ENCODE assay signal across 1 cellular context in the genomic region with DNA sequence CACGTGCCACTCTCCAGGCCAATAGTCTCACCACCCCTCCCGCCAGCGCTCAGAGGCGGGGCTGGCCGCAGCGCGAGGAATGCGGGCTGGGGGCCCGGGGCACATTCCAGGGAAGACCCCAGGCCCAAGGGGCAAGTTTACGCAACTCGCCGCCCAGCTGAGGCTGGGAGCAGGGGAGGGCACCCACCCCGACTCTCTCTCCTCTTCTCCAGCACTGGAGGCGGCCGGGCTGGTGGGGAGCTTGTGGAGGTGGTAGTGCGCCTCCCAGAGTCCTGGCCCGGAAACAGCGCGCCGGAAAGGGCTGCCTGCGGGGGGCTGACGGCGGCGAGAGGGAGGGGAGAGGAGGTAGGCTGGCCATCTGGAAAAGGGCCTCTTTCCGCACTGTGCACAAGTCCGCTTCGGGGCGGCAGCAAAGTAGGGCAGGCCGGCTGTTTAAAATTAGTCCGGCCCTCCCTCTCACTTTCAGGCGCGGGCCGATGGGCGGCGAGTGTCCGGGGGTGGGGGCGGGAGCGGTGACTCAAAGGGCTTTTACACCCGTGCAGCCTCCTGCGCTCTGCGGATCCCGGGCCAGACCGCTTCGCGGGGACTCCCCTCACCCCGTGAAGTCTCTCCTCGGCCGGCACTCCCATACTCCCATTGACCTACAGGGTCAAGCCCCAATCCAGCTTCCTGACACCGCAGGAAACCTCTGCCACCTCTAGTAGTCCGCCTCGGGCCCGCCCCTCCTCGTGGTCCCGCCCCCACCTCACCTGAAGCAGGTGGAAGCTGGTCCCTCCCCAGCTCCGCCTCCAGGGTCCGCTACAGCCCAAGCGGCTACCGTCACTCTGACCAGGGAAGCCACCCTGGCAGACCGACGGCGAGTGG.
TF ChIP-seq lines count a peak whose summit lies in the region.

No MANE protein-coding gene starts in this region.

TF ChIP-seq in HepG2, 621 proteins besides CTCF, POLR2A, EP300 and RAD21 (continued from another document and continues in another):
- TF ChIP-seq UBTF (CRISPR knock-in tag; IDR thresholded peaks at IDR 0.05) (peak; percentile 91), HMGA1 (CRISPR knock-in tag; conservative IDR thresholded peaks at IDR 0.05) (no peak), ATRX (CRISPR knock-in tag; IDR thresholded peaks at IDR 0.05; ENCODE audit: borderline replicate concordance) (no peak), FOXJ3 (CRISPR knock-in tag; IDR thresholded peaks at IDR 0.05; ENCODE audit: borderline replicate concordance) (peak; percentile 85; the same call in 1 of the 2 replicates), CREB1 (IDR thresholded peaks at IDR 0.05) (no peak), CREB1 (CRISPR knock-in tag; IDR thresholded peaks at IDR 0.05) (no peak; the same call in 1 of the 2 replicates), NBN (conservative IDR thresholded peaks at IDR 0.05) (no peak), ATF5 (CRISPR knock-in tag; IDR thresholded peaks at IDR 0.05; ENCODE audit: low read depth) (no peak; the same call in 1 of the 2 replicates), ATM (IDR thresholded peaks at IDR 0.05; ENCODE audit: borderline replicate concordance) (no peak), ZNF619 (CRISPR knock-in tag; IDR thresholded peaks at IDR 0.05) (peak; percentile 90; the same call in 1 of the 2 replicates), GABPB1 (CRISPR knock-in tag; IDR thresholded peaks at IDR 0.05) (peak; percentile 89), SKIL (CRISPR knock-in tag; IDR thresholded peaks at IDR 0.05; ENCODE audit: borderline replicate concordance) (peak; percentile 73), NONO (IDR thresholded peaks at IDR 0.05) (no peak), NONO (CRISPR knock-in tag; conservative IDR thresholded peaks at IDR 0.05) (peak; percentile 99), ZNF367 (CRISPR knock-in tag; IDR thresholded peaks at IDR 0.05; ENCODE audit: borderline replicate concordance) (peak; percentile 78; the same call in 1 of the 2 replicates), ZSCAN25 (CRISPR knock-in tag; IDR thresholded peaks at IDR 0.05) (peak; percentile 78; the same call in 1 of the 2 replicates), ZNF772 (CRISPR knock-in tag; IDR thresholded peaks at IDR 0.05) (peak; percentile 99), ZNF552 (CRISPR knock-in tag; IDR thresholded peaks at IDR 0.05; ENCODE audit: borderline replicate concordance) (peak; percentile 20; the same call in 1 of the 2 replicates), PAX8 (CRISPR knock-in tag; IDR thresholded peaks at IDR 0.05; ENCODE audit: borderline replicate concordance) (no peak; the same call in 1 of the 2 replicates), PAXIP1 (CRISPR knock-in tag; conservative IDR thresholded peaks at IDR 0.05) (peak; percentile 96), SNAPC4 (CRISPR knock-in tag; IDR thresholded peaks at IDR 0.05) (peak; percentile 73; the same call in 1 of the 2 replicates), ZNF687 (CRISPR knock-in tag; IDR thresholded peaks at IDR 0.05) (peak; percentile 95)
- TF ChIP-seq, protein P1, sequence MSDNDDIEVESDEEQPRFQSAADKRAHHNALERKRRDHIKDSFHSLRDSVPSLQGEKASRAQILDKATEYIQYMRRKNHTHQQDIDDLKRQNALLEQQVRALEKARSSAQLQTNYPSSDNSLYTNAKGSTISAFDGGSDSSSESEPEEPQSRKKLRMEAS (IDR thresholded peaks at IDR 0.05): peak; percentile 95
- TF ChIP-seq, protein P2, sequence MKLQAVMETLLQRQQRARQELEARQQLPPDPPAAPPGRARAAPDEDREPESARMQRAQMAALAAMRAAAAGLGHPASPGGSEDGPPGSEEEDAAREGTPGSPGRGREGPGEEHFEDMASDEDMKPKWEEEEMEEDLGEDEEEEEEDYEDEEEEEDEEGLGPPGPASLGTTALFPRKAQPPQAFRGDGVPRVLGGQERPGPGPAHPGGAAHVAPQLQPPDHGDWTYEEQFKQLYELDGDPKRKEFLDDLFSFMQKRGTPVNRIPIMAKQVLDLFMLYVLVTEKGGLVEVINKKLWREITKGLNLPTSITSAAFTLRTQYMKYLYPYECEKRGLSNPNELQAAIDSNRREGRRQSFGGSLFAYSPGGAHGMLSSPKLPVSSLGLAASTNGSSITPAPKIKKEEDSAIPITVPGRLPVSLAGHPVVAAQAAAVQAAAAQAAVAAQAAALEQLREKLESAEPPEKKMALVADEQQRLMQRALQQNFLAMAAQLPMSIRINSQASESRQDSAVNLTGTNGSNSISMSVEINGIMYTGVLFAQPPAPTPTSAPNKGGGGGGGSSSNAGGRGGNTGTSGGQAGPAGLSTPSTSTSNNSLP (IDR thresholded peaks at IDR 0.05; ENCODE audit: low read depth, low read length): no peak
- TF ChIP-seq, protein P3, sequence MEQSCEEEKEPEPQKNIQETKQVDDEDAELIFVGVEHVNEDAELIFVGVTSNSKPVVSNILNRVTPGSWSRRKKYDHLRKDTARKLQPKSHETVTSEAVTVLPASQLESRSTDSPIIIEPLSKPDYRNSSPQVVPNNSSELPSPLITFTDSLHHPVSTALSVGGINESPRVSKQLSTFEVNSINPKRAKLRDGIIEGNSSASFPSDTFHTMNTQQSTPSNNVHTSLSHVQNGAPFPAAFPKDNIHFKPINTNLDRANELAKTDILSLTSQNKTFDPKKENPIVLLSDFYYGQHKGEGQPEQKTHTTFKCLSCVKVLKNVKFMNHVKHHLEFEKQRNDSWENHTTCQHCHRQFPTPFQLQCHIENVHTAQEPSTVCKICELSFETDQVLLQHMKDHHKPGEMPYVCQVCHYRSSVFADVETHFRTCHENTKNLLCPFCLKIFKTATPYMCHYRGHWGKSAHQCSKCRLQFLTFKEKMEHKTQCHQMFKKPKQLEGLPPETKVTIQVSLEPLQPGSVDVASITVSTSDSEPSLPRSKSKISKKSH (CRISPR knock-in tag; IDR thresholded peaks at IDR 0.05; ENCODE audit: borderline replicate concordance): peak; percentile 91
